ENCODE assay signal across 8 cellular contexts in genomic region chr19:21396893-21397572, GRCh38. TPM values are rescaled to one million over a fixed set of nuclear protein-coding genes. Genes with fewer than 3 reads are reported as not detected.
DNase-seq lines count a peak whose midpoint lies in the region; ATAC-seq and TF ChIP-seq lines count a peak whose summit lies in the region.

Gene ZNF493 (plus strand): TSS chr19:21397133. CDS start chr19:21397238, 105 bp downstream.

- intact Hi-C loops in Right ventricle myocardium superior (cut with DNase I) (loop anchor here (2.0 kb wide), 1 partner anchor 68 kb away; the partner anchor contains the start of gene ZNF708), ovary (cut with DNase I) (loop anchor here in 1 of 4 donors (1.0 kb wide), 1 partner anchor 41 kb away; no protein-coding TSS in a partner anchor)

- no peaks in the 10 kb centered on the region for H3K27me3 ChIP-seq in ovary
- no peaks in the 10 kb centered on the region for H3K27me3 ChIP-seq in thymus (ENCODE audit: control insufficient read depth, insufficient read depth)

- peak; percentile 92 for DNase-seq in HFFc6
- peak; percentile 90 for DNase-seq in NCI-H1048 (lab: John Stamatoyannopoulos, UW)
- DNase-seq in SW 1271 (lab: John Stamatoyannopoulos, UW) = peak; percentile 18 to 73
- DNase-seq in activated naive CD8-positive, alpha-beta T cell treated with anti-CD3 and anti-CD28 coated beads, Interleukin-2, amount 50 U/mL, for 16 hours (ENCODE audit: low read depth, low spot score) = peak; percentile 83
- DNase-seq in Right ventricle myocardium superior = peak; percentile 95
- peak; percentile 93 to 96 (median 94) for DNase-seq in ovary

- WGBS in ovary, 3 donors = 0 to 1% (median 0%) methylated on average over 31 of the region's 31 CpGs
- WGBS in thymus = under 1% methylated on average over 31 of the region's 31 CpGs

- H3K27me3 Mint-ChIP-seq in HFFc6 (ENCODE audit: insufficient read depth) = peaks cover 2% of the 10 kb centered on the region

- peaks cover 43% of the 10 kb centered on the region for H3K36me3 Mint-ChIP-seq in HFFc6 (ENCODE audit: low read depth)

- peaks cover 5% of the 10 kb centered on the region for H3K4me1 ChIP-seq in ovary (ENCODE audit: insufficient read depth)
- H3K4me1 ChIP-seq in thymus (ENCODE audit: control insufficient read depth, insufficient read depth, low read length) = peaks cover 6% of the 10 kb centered on the region

- peaks cover 50% of the 10 kb centered on the region for H3K9me3 Mint-ChIP-seq in HFFc6

- TF ChIP-seq CTCF in HFFc6 (IDR thresholded peaks at IDR 0.05) (no peak), ovary (IDR thresholded peaks at IDR 0.05) (no peak)

- H3K4me1 Mint-ChIP-seq in HFFc6 (ENCODE audit: low read depth) = peaks cover 16% of the 10 kb centered on the region; the same call in 1 of the 2 replicates

- TF ChIP-seq POLR2A in ovary (IDR thresholded peaks at IDR 0.05) = peak; percentile 65

- peak within 1 kb of the TSS; percentile 95 for H3K27ac Mint-ChIP-seq in HFFc6

- H3K9me3 ChIP-seq in ovary (no peaks in the 10 kb centered on the region), thymus (ENCODE audit: control insufficient read depth) (no peaks in the 10 kb centered on the region)

- H3K27ac ChIP-seq in ovary = peak within 1 kb of the TSS; percentile 9 to 68
- peak within 1 kb of the TSS; percentile 84 for H3K27ac ChIP-seq in thymus (ENCODE audit: low read depth)

- H3K4me3 ChIP-seq in GM08714 (ENCODE audit: low read length) = peak within 1 kb of the TSS; percentile 70
- peak within 1 kb of the TSS; percentile 89 for H3K4me3 ChIP-seq in ovary
- peak within 1 kb of the TSS; percentile 81 for H3K4me3 ChIP-seq in thymus (ENCODE audit: low read length)

- H3K36me3 ChIP-seq in ovary (no peaks in the 10 kb centered on the region), thymus (ENCODE audit: control insufficient read depth, insufficient read depth) (peaks cover 8% of the 10 kb centered on the region)

- peak within 1 kb of the TSS; percentile 100 for H3K4me3 Mint-ChIP-seq in HFFc6

- peak; percentile 100 for ATAC-seq in Right ventricle myocardium superior (ENCODE audit: poor library complexity)

- TF ChIP-seq EP300 in ovary (IDR thresholded peaks at IDR 0.05) = no peak

RNA-seq across cellular contexts. Expression of gene ZNF493, which starts in this region (rescaled TPM):
- 1 to 10 TPM; 4.1 to 5.1 (median 4.3) TPM for total RNA-seq in HFFc6 (2021; fragmentation: NEBNext Ultra II Directional; extraction: Animal tissue kit (Norgen Biotek cat#: 25700))
- total RNA-seq in Right ventricle myocardium superior = 11.9 TPM
- 10 to 100 TPM; 28.6 to 86.6 (median 35.6) TPM for total RNA-seq in ovary
- polyA plus RNA-seq in ovary = 10 to 100 TPM; 12.6 to 17.4 TPM
- 18.0 TPM for polyA plus RNA-seq in thymus

Comparison
In these comparisons a context has a peak if more than half of its experiments do, and no peak if none do; other contexts are left out.
1. Peak in every context shown above with its lines: DNase-seq, ATAC-seq, H3K4me3 ChIP-seq and H3K27ac ChIP-seq.